In the genomic region with DNA sequence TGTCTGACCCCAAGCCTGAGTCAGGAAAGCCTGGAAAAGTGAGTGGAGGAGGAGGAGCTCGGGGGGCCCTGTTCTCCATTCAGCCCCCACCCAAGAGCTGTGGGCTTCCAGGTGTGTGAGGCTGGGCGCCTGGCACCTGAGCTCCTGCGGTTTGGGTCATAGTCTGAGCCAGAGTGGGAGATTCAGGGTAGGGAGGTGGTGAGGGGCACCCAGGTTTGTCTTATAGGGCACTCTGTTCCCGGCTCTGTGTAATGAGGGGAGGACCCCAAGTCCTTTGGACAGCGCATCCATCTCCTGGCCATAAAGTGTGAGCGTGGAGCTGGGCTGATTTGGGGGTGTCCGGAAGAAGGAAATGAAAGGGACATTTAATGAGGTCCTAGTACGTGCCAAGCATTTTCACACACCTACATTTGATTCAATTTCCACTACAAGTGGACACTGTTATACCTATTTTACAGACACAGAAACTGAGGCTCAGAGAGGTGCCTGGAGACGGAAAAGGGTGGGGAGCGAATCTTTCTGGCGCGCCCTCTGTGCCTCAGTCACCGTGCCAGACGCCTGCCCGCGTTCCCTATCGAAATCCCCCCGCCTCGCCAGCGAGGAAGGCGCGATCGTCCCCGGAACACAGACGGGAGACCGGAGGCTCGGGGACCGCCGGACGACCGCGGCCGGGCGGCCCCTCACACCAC, we compare ENCODE assay signal across 1 cellular context.
TF ChIP-seq lines count a peak whose summit lies in the region.

No MANE protein-coding gene starts in this region.

TF ChIP-seq in endothelial cell of umbilical vein, 7 proteins besides CTCF, POLR2A, EP300 and RAD21 (continued from another document):
- TF ChIP-seq, protein P1, sequence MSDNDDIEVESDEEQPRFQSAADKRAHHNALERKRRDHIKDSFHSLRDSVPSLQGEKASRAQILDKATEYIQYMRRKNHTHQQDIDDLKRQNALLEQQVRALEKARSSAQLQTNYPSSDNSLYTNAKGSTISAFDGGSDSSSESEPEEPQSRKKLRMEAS (IDR thresholded peaks at IDR 0.05; ENCODE audit: insufficient read depth, insufficient read length): no peak
- TF ChIP-seq JUN (IDR thresholded peaks at IDR 0.05; ENCODE audit: borderline replicate concordance, insufficient read depth, insufficient read length, low read depth): no peak
- TF ChIP-seq MYC (IDR thresholded peaks at IDR 0.05; ENCODE audit: low read depth, low read length): no peak
- TF ChIP-seq FOS (IDR thresholded peaks at IDR 0.05; ENCODE audit: borderline replicate concordance, insufficient read depth, low read length): no peak
